In genomic region chr2:129673881-129674513, GRCh38 we compare ENCODE assay signal across 20 cellular contexts.
DNase-seq lines count a peak whose midpoint lies in the region; ATAC-seq, FAIRE-seq and TF ChIP-seq lines count a peak whose summit lies in the region.
"Had no signal": no experiment of that assay in that cellular context is flagged by ENCODE, and none has a peak within 500 bp of the region (broad histone marks: within the 10 kb centered on the region; RNA-seq: fewer than 3 reads in every experiment).

No MANE protein-coding gene starts in this region.

- no peak for TF ChIP-seq POLR2A in Peyer's patch (IDR thresholded peaks at IDR 0.05)

- no peak for DNase-seq in neuronal stem cell (ENCODE audit: low spot score)
- no peak for DNase-seq in omental fat pad (ENCODE audit: low spot score)
- DNase-seq in frontal cortex (ENCODE audit: low spot score in 2 of 2): no peak
- DNase-seq in kidney glomerular epithelial cell (lab: John Stamatoyannopoulos, UW): no peak
- DNase-seq in Peyer's patch: no peak
- DNase-seq: BE2C; Calu3; immature natural killer cell; lower lobe of right lung; NCI-H1436 treated with DMSO at 0.1 percent for 48 hours; NCI-H524; psoas muscle; stimulated activated CD4-positive, alpha-beta T cell treated with anti-CD3 and anti-CD28 coated beads, Interleukin-12 subunit alpha, Interleukin-12 subunit beta, amount 100 ng/mL, for 4 hours; stimulated activated naive CD4-positive, alpha-beta T cell treated with Interleukin-2 at 50 U/mL for 16 hours had no signal

- no peak overlapping the region for H2BK120ac ChIP-seq in neuronal stem cell (ENCODE audit: low read depth, low read length)

- H3K4me2 ChIP-seq in neuronal stem cell (ENCODE audit: insufficient read depth, low read length, poor library complexity, severe bottlenecking): no peak overlapping the region

- H3K36me3 ChIP-seq in neuronal stem cell (replicated peaks in 1 of 2; ENCODE audit: control insufficient read depth in 2 of 2, insufficient read depth in 2 of 2, low read length in 2 of 2): no peaks in the 10 kb centered on the region
- no peaks in the 10 kb centered on the region for H3K36me3 ChIP-seq in Peyer's patch
- H3K36me3 ChIP-seq: BE2C, lower lobe of right lung, tibial nerve had no signal

- ATAC-seq in GM18858 (IDR thresholded peaks at IDR 0.05; ENCODE audit: unreplicated experiment) (peak; percentile 70), GM21528 (IDR thresholded peaks at IDR 0.05; ENCODE audit: low FRiP score, unreplicated experiment) (peak; percentile 70), HG03460 (IDR thresholded peaks at IDR 0.05; ENCODE audit: unreplicated experiment) (peak; percentile 66), omental fat pad (ENCODE audit: low FRiP score) (no peak)
- ATAC-seq: esophagus mucosa, lower lobe of right lung, psoas muscle had no signal

- H2BK15ac ChIP-seq in neuronal stem cell (ENCODE audit: low read length): no peak overlapping the region

- no peak overlapping the region for H3K14ac ChIP-seq in neuronal stem cell (ENCODE audit: low read length)

- H2BK5ac ChIP-seq in neuronal stem cell (ENCODE audit: low read length): no peak overlapping the region

- H2BK12ac ChIP-seq in neuronal stem cell (ENCODE audit: low read length): no peak overlapping the region

- WGBS in neuronal stem cell (ENCODE audit: extremely low coverage in 2 of 2, insufficient read length in 2 of 2, insufficient replicate concordance in 1 of 2), 2 donors: no CpG with 5 or more reads among the region's 13 CpGs

- no peak overlapping the region for H2AK5ac ChIP-seq in neuronal stem cell (ENCODE audit: low read depth, low read length)

- TF ChIP-seq CTCF in omental fat pad (IDR thresholded peaks at IDR 0.05): no peak
- no peak for TF ChIP-seq CTCF in Peyer's patch (IDR thresholded peaks at IDR 0.05)

- H3K23ac ChIP-seq in neuronal stem cell (ENCODE audit: low read depth, low read length, poor library complexity): no peak overlapping the region

- no peak overlapping the region for H3K4me3 ChIP-seq in neuronal stem cell (ENCODE audit: low read length in 2 of 2)
- H3K4me3 ChIP-seq in Peyer's patch: no peak overlapping the region
- H3K4me3 ChIP-seq: lower lobe of right lung, psoas muscle, tibial nerve had no signal

- H3K79me1 ChIP-seq in neuronal stem cell (ENCODE audit: low read depth, low read length): no peaks in the 10 kb centered on the region

- H3K18ac ChIP-seq in neuronal stem cell (ENCODE audit: low read length): no peak overlapping the region

- no peak for FAIRE-seq in frontal cortex (lab: Jason Lieb, UNC)
- FAIRE-seq: GM19239 had no signal

- H3K9ac ChIP-seq in neuronal stem cell (ENCODE audit: low read depth, low read length, poor library complexity): no peak overlapping the region

- H3K4ac ChIP-seq in neuronal stem cell (ENCODE audit: low read length): no peak overlapping the region

- H3K27me3 ChIP-seq in neuronal stem cell (ENCODE audit: control insufficient read depth in 3 of 3, insufficient read depth in 3 of 3, low read depth in 1 of 3, low read length in 3 of 3): peaks cover 0 to 4% (median 0%) of the 10 kb centered on the region in 3 experiments
- H3K27me3 ChIP-seq in Peyer's patch: no peaks in the 10 kb centered on the region
- H3K27me3 ChIP-seq: BE2C, tibial nerve had no signal

- no peak overlapping the region for H4K91ac ChIP-seq in neuronal stem cell (ENCODE audit: low read depth, low read length, poor library complexity)

- H4K8ac ChIP-seq in neuronal stem cell (ENCODE audit: low read depth, low read length): no peak overlapping the region

- H3K4me1 ChIP-seq in neuronal stem cell (ENCODE audit: control insufficient read depth in 2 of 2, insufficient read depth in 1 of 2, low read depth in 1 of 2, low read length in 2 of 2) (peaks cover 1 to 3% of the 10 kb centered on the region in 2 donors), Peyer's patch (no peaks in the 10 kb centered on the region)
- H3K4me1 ChIP-seq: BE2C, lower lobe of right lung, psoas muscle, tibial nerve had no signal

- no peak overlapping the region for H3K27ac ChIP-seq in neuronal stem cell (replicated peaks; ENCODE audit: low read length)
- H3K27ac ChIP-seq in Peyer's patch: no peak overlapping the region
- H3K27ac ChIP-seq: lower lobe of right lung, psoas muscle, tibial nerve had no signal

- H3K9me3 ChIP-seq in neuronal stem cell (replicated peaks in 1 of 2; ENCODE audit: control insufficient read depth in 2 of 2, insufficient read depth in 1 of 2, low read depth in 1 of 2, low read length in 2 of 2) (no peaks in the 10 kb centered on the region), Peyer's patch (no peaks in the 10 kb centered on the region)
- H3K9me3 ChIP-seq: BE2C, lower lobe of right lung, psoas muscle, tibial nerve had no signal

- peak overlapping the region; percentile 2 for H2AFZ ChIP-seq in neuronal stem cell (ENCODE audit: low read length)
